In genomic region chr10:93442721-93443120, GRCh38 we compare ENCODE assay signal across 7 cellular contexts. TPM values are rescaled to one million over a fixed set of nuclear protein-coding genes. Genes with fewer than 3 reads are reported as not detected.
DNase-seq lines count a peak whose midpoint lies in the region; ATAC-seq and TF ChIP-seq lines count a peak whose summit lies in the region.
"Not testable (repeated sequence)": the region's sequence is repeated elsewhere in the genome, so short reads cannot be mapped to it uniquely, and the experiment has no call there.

No MANE protein-coding gene starts in this region.

- not testable (repeated sequence) for H3K4me3 Mint-ChIP-seq in chondrocyte (ENCODE audit: unreplicated experiment)

- CTCF ChIA-PET in HCT116 (lab: Charles Lee), result interaction anchor here (2.3 kb wide), 1 partner anchor 40 kb away, joined by 14 read pairs; the partner anchor contains the start of gene MYOF

- H3K4me1 ChIP-seq in HCT116 (ENCODE audit: control insufficient read depth in 1 of 2, insufficient read depth in 2 of 2, low read length in 2 of 2) (peaks cover 94 to 100% of the 10 kb centered on the region in 2 experiments), adipocyte (ENCODE audit: control insufficient read depth, insufficient read depth, low read length) (peaks cover 57% of the 10 kb centered on the region), gastroesophageal sphincter (peaks cover 48 to 92% (median 72%) of the 10 kb centered on the region in 3 donors), muscle layer of colon (ENCODE audit: insufficient read depth, low read length) (peaks cover 77% of the 10 kb centered on the region), sigmoid colon (peaks cover 0 to 91% (median 87%) of the 10 kb centered on the region in 4 donors), transverse colon (peaks cover 43 to 77% (median 55%) of the 10 kb centered on the region in 4 donors)

- RAD21 ChIA-PET in HCT116 (lab: Charles Lee; ENCODE audit: low non-redundant PET in 1 of 2, low total read pairs in 2 of 2, uncharacterized antibody in 2 of 2, unreplicated experiment in 2 of 2), result interaction anchor here in 1 of 2 experiments (2.0 kb wide), 1 partner anchor 40 kb away, joined by 7 read pairs; the partner anchor contains the start of gene MYOF

- TF ChIP-seq POLR2A in HCT116 (IDR thresholded peaks at IDR 0.05; ENCODE audit: borderline replicate concordance, extremely low read depth, insufficient read depth, insufficient read length); gastroesophageal sphincter (IDR thresholded peaks at IDR 0.05); sigmoid colon (IDR thresholded peaks at IDR 0.05); transverse colon (IDR thresholded peaks at IDR 0.05): not testable (repeated sequence)

- peaks cover 27% of the 10 kb centered on the region for H3K36me3 Mint-ChIP-seq in chondrocyte (ENCODE audit: low read depth)

- H3K27me3 ChIP-seq in HCT116 (ENCODE audit: insufficient read depth, low read length); adipocyte (replicated peaks; ENCODE audit: control insufficient read depth, insufficient read depth, low read length); gastroesophageal sphincter; muscle layer of colon (ENCODE audit: control insufficient read depth in 1 of 2, insufficient read depth in 2 of 2, low read length in 2 of 2); sigmoid colon; transverse colon: not testable (repeated sequence)

- H3K9ac ChIP-seq in HCT116 (ENCODE audit: low read length), result peak overlapping the region; percentile 76
- peak overlapping the region; percentile 32 for H3K9ac ChIP-seq in adipocyte (ENCODE audit: low read length)
- H3K9ac ChIP-seq in muscle layer of colon (ENCODE audit: low read length), result not testable (repeated sequence)

- H3K27ac ChIP-seq in HCT116 (ENCODE audit: low read depth, low read length) (peak overlapping the region; percentile 100), gastroesophageal sphincter (peak overlapping the region; percentile 94 to 100 (median 98)), muscle layer of colon (ENCODE audit: low read depth, low read length) (peak overlapping the region; percentile 85), sigmoid colon (peak overlapping the region; percentile 98 to 100 (median 100)), transverse colon (peak overlapping the region; percentile 86 to 96 (median 94))

- peak overlapping the region; percentile 100 for H3K27ac Mint-ChIP-seq in chondrocyte (ENCODE audit: unreplicated experiment)

- not testable (repeated sequence) for DNase-seq in HCT116 (ENCODE audit: low read depth, low spot score); adipocyte (ENCODE audit: low read depth); chondrocyte (ENCODE audit: low spot score); transverse colon
- DNase-seq in sigmoid colon, result peak; percentile 70

- BruUV-seq in HCT116 (replicated peaks; lab: Mats Ljungman, UMichigan), result not testable (repeated sequence)

- WGBS in gastroesophageal sphincter (ENCODE audit: low coverage in 1 of 2), 2 donors, result 82 to 92% methylated on average over 2 to 8 of the region's 10 CpGs
- 82 to 93% methylated on average over 10 of the region's 10 CpGs for WGBS in sigmoid colon, 2 donors
- 77 to 85% methylated on average over 10 of the region's 10 CpGs for WGBS in transverse colon (ENCODE audit: low coverage in 1 of 2), 2 donors

- not testable (repeated sequence) for H3K4me3 ChIP-seq in HCT116 (replicated peaks in 1 of 2; ENCODE audit: low read depth in 1 of 2, low read length in 2 of 2); adipocyte (ENCODE audit: low read length); gastroesophageal sphincter; muscle layer of colon (ENCODE audit: low read depth in 1 of 2, low read length in 2 of 2); sigmoid colon; transverse colon

- peaks cover 94% of the 10 kb centered on the region for H3K4me1 Mint-ChIP-seq in chondrocyte (ENCODE audit: low read depth)

- H3K4me2 ChIP-seq in HCT116 (ENCODE audit: low read length), result peak overlapping the region; percentile 59

- H3K9me3 Mint-ChIP-seq in chondrocyte (ENCODE audit: low read depth), result not testable (repeated sequence)

- not testable (repeated sequence) for H2AFZ ChIP-seq in HCT116 (ENCODE audit: low read depth, low read length, poor library complexity, severe bottlenecking)

- not testable (repeated sequence) for H3K9me3 ChIP-seq in HCT116 (ENCODE audit: control insufficient read depth in 1 of 2, insufficient read depth in 1 of 2, low read depth in 1 of 2, low read length in 2 of 2); adipocyte (ENCODE audit: control insufficient read depth, low read length); gastroesophageal sphincter; muscle layer of colon (ENCODE audit: low read length); sigmoid colon; transverse colon

- ATAC-seq in HCT116, gastroesophageal sphincter: not testable (repeated sequence)

- in situ Hi-C loops in transverse colon (cut with MboI; ENCODE audit: low pct_ligation_motif_present in 1 of 4, low pct_unique_long_range_greater_than_20kb in 1 of 4, low sequenced_read_pairs in 3 of 4), result not testable (repeated sequence)

- not testable (repeated sequence) for H3K27me3 Mint-ChIP-seq in chondrocyte (ENCODE audit: low read depth)

- H3K9me2 ChIP-seq in HCT116 (ENCODE audit: insufficient read depth), result not testable (repeated sequence)

- H3K36me3 ChIP-seq in HCT116 (ENCODE audit: control insufficient read depth in 1 of 2, insufficient read depth in 2 of 2, low read length in 2 of 2), result peaks cover 0 to 29% of the 10 kb centered on the region in 2 experiments; a peak in 2 of 4 replicates
- H3K36me3 ChIP-seq in adipocyte (ENCODE audit: control insufficient read depth, insufficient read depth, low read length, severe bottlenecking), result peaks cover 35% of the 10 kb centered on the region
- not testable (repeated sequence) for H3K36me3 ChIP-seq in gastroesophageal sphincter; muscle layer of colon (ENCODE audit: insufficient read depth, low read length); sigmoid colon; transverse colon

- not testable (repeated sequence) for TF ChIP-seq EP300 in gastroesophageal sphincter (IDR thresholded peaks at IDR 0.05); sigmoid colon (IDR thresholded peaks at IDR 0.05); transverse colon (IDR thresholded peaks at IDR 0.05; ENCODE audit: low read depth)

- intact Hi-C loops in HCT116 (cut with micrococcal nuclease); sigmoid colon (cut with DNase I); transverse colon (cut with DNase I; ENCODE audit: low total_unique reads): not testable (repeated sequence)

- not testable (repeated sequence) for H4K20me1 ChIP-seq in HCT116 (ENCODE audit: insufficient read depth)

- not testable (repeated sequence) for TF ChIP-seq RAD21 in HCT116 (IDR thresholded peaks at IDR 0.05; ENCODE audit: low read depth)

- POLR2A ChIA-PET in HCT116 (lab: Charles Lee), result interaction anchor here (1.0 to 4.3 kb wide), 2 partner anchors 23 to 31 kb away, joined by 3 to 22 read pairs; no protein-coding TSS in a partner anchor

- not testable (repeated sequence) for TF ChIP-seq CTCF in HCT116 (IDR thresholded peaks at IDR 0.05 in 2 of 3, conservative IDR thresholded peaks at IDR 0.05 in 1 of 3; ENCODE audit: borderline replicate concordance in 1 of 3, insufficient read depth in 1 of 3, low read depth in 2 of 3, low read length in 2 of 3); chondrocyte (IDR thresholded peaks at IDR 0.05); gastroesophageal sphincter (IDR thresholded peaks at IDR 0.05); sigmoid colon (IDR thresholded peaks at IDR 0.05); transverse colon (IDR thresholded peaks at IDR 0.05)

- peaks cover 100% of the 10 kb centered on the region for H3K79me2 ChIP-seq in HCT116 (ENCODE audit: insufficient read depth, low read length)

RNA-seq across cellular contexts. Expression of gene MYOF, which starts 39.4 kb away (rescaled TPM):
- total RNA-seq in HCT116 (2021; ENCODE audit: unreplicated experiment) (250 TPM), chondrocyte (291 to 526 TPM (median 524 TPM) in 3 replicates), gastroesophageal sphincter (100 to 1,000 TPM in 3 of 4 donors, 10 to 100 TPM in 1; 98.0 to 157 (median 126) TPM), sigmoid colon (10 to 100 TPM; 33.6 to 83.4 (median 70.2) TPM), transverse colon (10 to 100 TPM; 18.9 to 57.2 (median 50.2) TPM)
- 119 and 134 TPM in 2 replicates for polyA plus RNA-seq in HCT116 (2012)
- 10 to 100 TPM; 12.6 to 36.3 (median 18.5) TPM for polyA plus RNA-seq in sigmoid colon

RNA-seq across cellular contexts. Expression of gene CEP55, which starts 53.7 kb away (rescaled TPM):
- total RNA-seq in HCT116 (2021; ENCODE audit: unreplicated experiment), result 63.7 TPM
- 24.8 and 38.0 TPM in 2 replicates for polyA plus RNA-seq in HCT116 (2012)
- 7.5 to 9.3 TPM (median 8.4 TPM) in 3 replicates for total RNA-seq in chondrocyte
- total RNA-seq in gastroesophageal sphincter, result 1 to 10 TPM in 1 of 4 donors, under 1 TPM in 2, not detected in 1; 0.13 to 3.6 (median 0.35) TPM
- 1 to 10 TPM in 2 of 4 donors, not detected in 2; 1.4 to 1.5 TPM for total RNA-seq in sigmoid colon
- polyA plus RNA-seq in sigmoid colon, result 10 to 100 TPM in 1 of 3 donors, 1 to 10 TPM in 2; 1.8 to 18.2 (median 6.2) TPM
- total RNA-seq in transverse colon, result 10 to 100 TPM in 1 of 4 donors, 1 to 10 TPM in 2, not detected in 1; 1.1 to 13.1 (median 4.3) TPM
